Comparison of ENCODE assay signal across 1 cellular context in the genomic region with DNA sequence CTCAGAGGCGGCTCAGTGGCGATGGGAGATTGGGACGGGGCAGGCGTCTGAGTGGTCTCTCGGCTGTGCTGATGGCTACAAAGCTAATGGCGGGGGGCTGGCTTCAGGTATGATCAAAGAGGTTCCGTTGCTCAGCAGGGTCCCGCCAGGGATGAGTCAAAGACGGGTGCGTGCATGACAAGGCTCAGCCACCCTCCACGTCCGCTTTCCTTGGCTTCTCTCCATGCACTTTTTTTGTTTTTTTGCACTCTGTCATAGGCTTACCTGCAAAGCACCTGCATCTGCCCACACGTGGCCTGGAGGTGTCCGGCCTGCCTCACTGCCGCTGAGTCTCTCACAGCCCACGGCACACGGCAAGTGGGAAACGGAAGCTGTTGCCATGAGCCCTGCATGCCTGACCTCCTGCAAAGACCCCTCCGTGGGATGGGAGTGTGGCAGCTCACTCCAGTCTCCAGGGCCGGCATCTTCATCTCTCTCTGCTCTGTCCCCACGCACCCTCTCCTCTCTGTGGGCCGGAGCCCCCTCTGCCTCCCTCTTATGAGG.
TF ChIP-seq lines count a peak whose summit lies in the region.

No MANE protein-coding gene starts in this region.

TF ChIP-seq in IMR-90, 13 proteins besides CTCF, POLR2A, EP300 and RAD21 (continued from another document):
- TF ChIP-seq, protein P1, sequence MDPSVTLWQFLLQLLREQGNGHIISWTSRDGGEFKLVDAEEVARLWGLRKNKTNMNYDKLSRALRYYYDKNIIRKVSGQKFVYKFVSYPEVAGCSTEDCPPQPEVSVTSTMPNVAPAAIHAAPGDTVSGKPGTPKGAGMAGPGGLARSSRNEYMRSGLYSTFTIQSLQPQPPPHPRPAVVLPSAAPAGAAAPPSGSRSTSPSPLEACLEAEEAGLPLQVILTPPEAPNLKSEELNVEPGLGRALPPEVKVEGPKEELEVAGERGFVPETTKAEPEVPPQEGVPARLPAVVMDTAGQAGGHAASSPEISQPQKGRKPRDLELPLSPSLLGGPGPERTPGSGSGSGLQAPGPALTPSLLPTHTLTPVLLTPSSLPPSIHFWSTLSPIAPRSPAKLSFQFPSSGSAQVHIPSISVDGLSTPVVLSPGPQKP (IDR thresholded peaks at IDR 0.05; ENCODE audit: borderline replicate concordance, low read depth, low read length): no peak
- TF ChIP-seq SMC3 (IDR thresholded peaks at IDR 0.05; ENCODE audit: low read depth, low read length) (no peak), RCOR1 (IDR thresholded peaks at IDR 0.05; ENCODE audit: insufficient replicate concordance, low read length) (no peak)
- TF ChIP-seq, protein P2, sequence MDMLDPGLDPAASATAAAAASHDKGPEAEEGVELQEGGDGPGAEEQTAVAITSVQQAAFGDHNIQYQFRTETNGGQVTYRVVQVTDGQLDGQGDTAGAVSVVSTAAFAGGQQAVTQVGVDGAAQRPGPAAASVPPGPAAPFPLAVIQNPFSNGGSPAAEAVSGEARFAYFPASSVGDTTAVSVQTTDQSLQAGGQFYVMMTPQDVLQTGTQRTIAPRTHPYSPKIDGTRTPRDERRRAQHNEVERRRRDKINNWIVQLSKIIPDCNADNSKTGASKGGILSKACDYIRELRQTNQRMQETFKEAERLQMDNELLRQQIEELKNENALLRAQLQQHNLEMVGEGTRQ (IDR thresholded peaks at IDR 0.05; ENCODE audit: low read depth, low read length): no peak
TF ChIP-seq in IMR-90: peak in this region for 0.
